8 cellular contexts compared by ENCODE assay signal in the genomic region with DNA sequence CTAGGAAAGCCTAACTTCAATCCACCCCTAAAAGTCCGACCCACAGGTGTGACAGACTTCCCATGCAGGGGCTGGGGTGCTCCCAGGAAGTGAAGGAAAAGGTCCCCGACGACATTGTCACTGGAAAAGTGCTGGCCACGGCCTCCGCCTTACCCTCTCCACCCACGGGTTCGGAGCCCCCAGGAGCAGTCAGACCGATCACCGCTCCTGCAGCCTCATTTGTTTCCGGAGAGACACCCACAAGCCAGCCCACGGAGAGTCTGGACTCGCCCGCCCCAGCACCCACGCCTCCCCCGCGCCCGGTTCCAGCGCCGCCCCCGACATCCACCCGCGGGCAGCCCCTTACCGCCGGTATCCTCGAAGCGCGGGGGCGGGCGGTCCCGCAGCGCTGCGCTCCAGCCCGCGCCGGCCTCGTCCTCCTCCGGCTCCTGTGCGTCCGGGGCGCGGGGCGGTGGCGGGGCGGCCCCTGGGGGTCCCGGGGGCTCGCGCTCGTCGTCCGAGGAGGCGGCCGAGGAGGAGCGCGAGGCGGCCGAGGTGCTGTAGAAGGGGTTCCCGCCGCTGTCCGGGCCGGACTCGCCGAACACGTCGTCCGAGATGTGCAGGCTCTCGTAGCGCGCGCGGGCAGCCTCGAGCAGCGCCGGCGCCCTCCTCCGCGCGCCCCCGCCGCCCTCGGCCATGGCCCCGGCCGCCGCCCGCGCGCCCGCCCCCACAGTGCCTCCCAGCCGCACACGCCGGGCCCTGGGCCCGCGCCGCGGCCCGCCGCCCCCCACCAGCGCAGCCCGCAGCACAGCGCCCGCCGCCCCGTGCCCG. TPM values are rescaled to one million over a fixed set of nuclear protein-coding genes. Genes with fewer than 3 reads are reported as not detected.
A peak's percentile ranks its signal among the peaks of the same experiment; 100 is the strongest.
DNase-seq lines count a peak whose midpoint lies in the region; ATAC-seq, FAIRE-seq and TF ChIP-seq lines count a peak whose summit lies in the region.

No MANE protein-coding gene starts in this region.

- H2AFZ ChIP-seq in astrocyte (ENCODE audit: low read depth, low read length): no peak overlapping the region

- no peaks in the 10 kb centered on the region for H3K36me3 Mint-ChIP-seq in astrocyte (ENCODE audit: low read depth, unreplicated experiment)

- TF ChIP-seq CTCF in BE2C (IDR thresholded peaks at IDR 0.05; ENCODE audit: low read depth, low read length) (no peak), astrocyte (IDR thresholded peaks at IDR 0.05; ENCODE audit: insufficient read depth, low read depth, low read length) (no peak), lung (IDR thresholded peaks at IDR 0.05; ENCODE audit: control extremely low read depth, extremely low read depth) (no peak)

- no peak overlapping the region for H3K27ac ChIP-seq in astrocyte (ENCODE audit: low read depth, low read length)
- no peak overlapping the region for H3K27ac ChIP-seq in lung (ENCODE audit: low read depth in 1 of 2, low read length in 1 of 2)

- H3K4me3 ChIP-seq in BE2C (ENCODE audit: low read depth, low read length): peak overlapping the region; percentile 74
- no peak overlapping the region for H3K4me3 ChIP-seq in astrocyte (ENCODE audit: insufficient read depth, low read depth, low read length)
- H3K4me3 ChIP-seq in lung: peak overlapping the region; percentile 16

- H3K36me3 ChIP-seq in BE2C: no peaks in the 10 kb centered on the region
- H3K36me3 ChIP-seq in astrocyte (ENCODE audit: insufficient read depth, low read length): no peaks in the 10 kb centered on the region
- H3K36me3 ChIP-seq in lung (ENCODE audit: control insufficient read depth in 2 of 2, insufficient read depth in 2 of 2, low read length in 2 of 2): no peaks in the 10 kb centered on the region

- WGBS in lung, 2 donors: 2% methylated on average over 31 to 103 of the region's 103 CpGs

- H3K9me3 ChIP-seq in BE2C (no peaks in the 10 kb centered on the region), astrocyte (ENCODE audit: insufficient read depth, low read depth, low read length) (no peaks in the 10 kb centered on the region), lung (ENCODE audit: control insufficient read depth in 2 of 2, insufficient read depth in 1 of 2, low read length in 1 of 2) (no peaks in the 10 kb centered on the region)

- H3K4me1 Mint-ChIP-seq in astrocyte (ENCODE audit: low read depth, unreplicated experiment): peaks cover 37% of the 10 kb centered on the region

- DNase-seq in BE2C (peak; percentile 34), astrocyte (ENCODE audit: low read depth) (no peak), lung (ENCODE audit: low spot score) (no peak), SIG-M5 (lab: John Stamatoyannopoulos, UW) (no peak), putamen (ENCODE audit: low spot score) (no peak), Ammon's horn (ENCODE audit: low spot score) (no peak)

- FAIRE-seq in astrocyte (lab: Jason Lieb, UNC): no peak

- peak overlapping the region; percentile 23 for H3K27ac Mint-ChIP-seq in astrocyte (ENCODE audit: unreplicated experiment)

- H4K20me1 ChIP-seq in astrocyte (ENCODE audit: insufficient read depth, low read length): peaks cover 15% of the 10 kb centered on the region

- peaks cover 18% of the 10 kb centered on the region for H3K4me1 ChIP-seq in BE2C
- H3K4me1 ChIP-seq in astrocyte (ENCODE audit: insufficient read depth, low read length): no peaks in the 10 kb centered on the region
- H3K4me1 ChIP-seq in lung (ENCODE audit: control insufficient read depth in 2 of 2, insufficient read depth in 2 of 2, low read length in 2 of 2): peaks cover 5 to 6% of the 10 kb centered on the region in 2 donors

- no peaks in the 10 kb centered on the region for H3K9me3 Mint-ChIP-seq in astrocyte (ENCODE audit: unreplicated experiment)

- peaks cover 8% of the 10 kb centered on the region for H3K27me3 Mint-ChIP-seq in astrocyte (ENCODE audit: low read depth, unreplicated experiment)

- H3K79me2 ChIP-seq in astrocyte (ENCODE audit: insufficient read depth, low read length): no peaks in the 10 kb centered on the region

- peak overlapping the region; percentile 69 for H3K4me2 ChIP-seq in astrocyte (ENCODE audit: low read length)

- H3K27me3 ChIP-seq in BE2C: no peaks in the 10 kb centered on the region
- peaks cover 56% of the 10 kb centered on the region for H3K27me3 ChIP-seq in astrocyte (ENCODE audit: insufficient read depth, low read length)
- peaks cover 9% of the 10 kb centered on the region for H3K27me3 ChIP-seq in lung (ENCODE audit: control insufficient read depth, insufficient read depth)

- peak overlapping the region; percentile 93 for H3K4me3 Mint-ChIP-seq in astrocyte (ENCODE audit: unreplicated experiment)

- H3K9ac ChIP-seq in astrocyte (ENCODE audit: low read length): no peak overlapping the region

- ATAC-seq in HG02763 (IDR thresholded peaks at IDR 0.05; ENCODE audit: unreplicated experiment) (peak; percentile 10), lung (ENCODE audit: insufficient read depth, low FRiP score) (no peak), GM18517 (IDR thresholded peaks at IDR 0.05; ENCODE audit: unreplicated experiment) (no peak)

RNA-seq across cellular contexts. Expression of a gene that starts 0.7 kb away (rescaled TPM):
- 7.0 TPM for polyA plus RNA-seq in BE2C (2012; ENCODE audit: insufficient read depth, insufficient read length, low read depth)
- 14.7 and 22.4 TPM in 2 replicates for total RNA-seq in astrocyte
- 1 to 10 TPM; 2.0 to 3.0 TPM for total RNA-seq in lung
- polyA plus RNA-seq in lung: 1 to 10 TPM in 1 of 2 donors, under 1 TPM in 1; 0.54 to 1.5 TPM
